7 cellular contexts compared by ENCODE assay signal in genomic region chr1:111603979-111604378, GRCh38. TPM values are rescaled to one million over a fixed set of nuclear protein-coding genes. Genes with fewer than 3 reads are reported as not detected.
DNase-seq lines count a peak whose midpoint lies in the region; ATAC-seq and TF ChIP-seq lines count a peak whose summit lies in the region.

No MANE protein-coding gene starts in this region.

- H3K9me3 ChIP-seq in esophagus squamous epithelium = no peaks in the 10 kb centered on the region

- H3K4me1 ChIP-seq in esophagus squamous epithelium = peaks cover 13 to 53% (median 23%) of the 10 kb centered on the region in 3 donors

- ATAC-seq in HG02623 (IDR thresholded peaks at IDR 0.05; ENCODE audit: unreplicated experiment) = peak; percentile 34
- peak; percentile 76 for ATAC-seq in stimulated activated memory B cell treated with anti-CD40 and anti-IgM and Interleukin-4, amounts not matched to agents 10 μg/mL and 1 μg/mL and 100 μg/mL, for 72 hours
- ATAC-seq in HG02973 (IDR thresholded peaks at IDR 0.05; ENCODE audit: unreplicated experiment) = no peak
- no peak for ATAC-seq in GM21367 (IDR thresholded peaks at IDR 0.05; ENCODE audit: unreplicated experiment)

- intact Hi-C loops in esophagus squamous epithelium (cut with DNase I) = no loop called here

- H3K4me3 ChIP-seq in esophagus squamous epithelium = no peak overlapping the region

- peaks cover 13% of the 10 kb centered on the region for H3K36me3 Mint-ChIP-seq in stimulated activated memory B cell treated with anti-CD40 and anti-IgM and Interleukin-4, amounts not matched to agents 10 μg/mL and 1 μg/mL and 100 μg/mL, for 72 hours

- no peak for TF ChIP-seq POLR2A in esophagus squamous epithelium (IDR thresholded peaks at IDR 0.05)

- H3K27ac ChIP-seq in esophagus squamous epithelium = peak overlapping the region in 1 of 4 donors; percentile 59

- TF ChIP-seq CTCF in esophagus squamous epithelium (IDR thresholded peaks at IDR 0.05) = no peak

- H3K36me3 ChIP-seq in esophagus squamous epithelium = no peaks in the 10 kb centered on the region

- H3K4me1 Mint-ChIP-seq in stimulated activated memory B cell treated with anti-CD40 and anti-IgM and Interleukin-4, amounts not matched to agents 10 μg/mL and 1 μg/mL and 100 μg/mL, for 72 hours = peaks cover 75% of the 10 kb centered on the region

- H3K27me3 ChIP-seq in esophagus squamous epithelium = no peaks in the 10 kb centered on the region

- peak; percentile 64 for DNase-seq in activated CD4-positive, CD25-positive, alpha-beta regulatory T cell treated with anti-CD3 and anti-CD28 coated beads, Interleukin-2, amount 50 U/mL, for 72 hours
- peak; percentile 16 for DNase-seq in esophagus squamous epithelium (lab: John Stamatoyannopoulos, UW)
- no peak for DNase-seq in ureter (ENCODE audit: low spot score)

- H3K9me3 Mint-ChIP-seq in stimulated activated memory B cell treated with anti-CD40 and anti-IgM and Interleukin-4, amounts not matched to agents 10 μg/mL and 1 μg/mL and 100 μg/mL, for 72 hours = no peaks in the 10 kb centered on the region

- peak overlapping the region; percentile 95 for H3K27ac Mint-ChIP-seq in stimulated activated memory B cell treated with anti-CD40 and anti-IgM and Interleukin-4, amounts not matched to agents 10 μg/mL and 1 μg/mL and 100 μg/mL, for 72 hours

- H3K27me3 Mint-ChIP-seq in stimulated activated memory B cell treated with anti-CD40 and anti-IgM and Interleukin-4, amounts not matched to agents 10 μg/mL and 1 μg/mL and 100 μg/mL, for 72 hours = no peaks in the 10 kb centered on the region

- WGBS in esophagus squamous epithelium, 2 donors = 51 to 70% methylated on average over 4 of the region's 4 CpGs

- H3K4me3 Mint-ChIP-seq in stimulated activated memory B cell treated with anti-CD40 and anti-IgM and Interleukin-4, amounts not matched to agents 10 μg/mL and 1 μg/mL and 100 μg/mL, for 72 hours = peak overlapping the region; percentile 56

RNA-seq across cellular contexts. Expression of gene RAP1A, which starts 15.6 kb away (rescaled TPM):
- total RNA-seq in esophagus squamous epithelium (100 to 1,000 TPM in 1 of 4 donors, 10 to 100 TPM in 3; 24.3 to 111 (median 43.3) TPM), ureter (80.3 TPM)

Comparison
In these comparisons a context has a peak if more than half of its experiments do, and no peak if none do; other contexts are left out.
1. ATAC-seq: peak in HG02623 (single experiment) and stimulated activated memory B cell treated with anti-CD40 and anti-IgM and Interleukin-4, amounts not matched to agents 10 μg/mL and 1 μg/mL and 100 μg/mL, for 72 hours (single experiment); none in HG02973 (single experiment) and GM21367 (single experiment).